21 cellular contexts compared by ENCODE assay signal in genomic region chr6:42304313-42304712, GRCh38.
DNase-seq lines count a peak whose midpoint lies in the region; ATAC-seq and TF ChIP-seq lines count a peak whose summit lies in the region.
"Had no signal": no experiment of that assay in that cellular context is flagged by ENCODE, and none has a peak within 500 bp of the region (broad histone marks: within the 10 kb centered on the region; RNA-seq: fewer than 3 reads in every experiment).

No MANE protein-coding gene starts in this region.

- POLR2A ChIA-PET in activated CD4-positive, alpha-beta memory T cell treated with anti-CD3 and anti-CD28 coated beads, Interleukin-2, amount 10 ng/mL, durations not matched to agents 7 days and 5 days (lab: Charles Lee): no interaction called here

- peak overlapping the region; percentile 9 for H3K9ac ChIP-seq in iPS-15b (ENCODE audit: low read depth, low read length)

- ATAC-seq in stimulated activated effector memory CD8-positive, alpha-beta T cell treated with anti-CD3 and anti-CD28 coated beads, Interleukin-12 subunit alpha, Interleukin-12 subunit beta, amount 100 ng/mL, for 72 hours: no peak
- ATAC-seq: activated T-cell treated with anti-CD3 and anti-CD28 coated beads, Interleukin-2, amount 50 U/mL, for 72 hours; gastroesophageal sphincter; left ventricle myocardium superior; pancreas had no signal

- H3K27ac Mint-ChIP-seq in stimulated activated effector memory CD8-positive, alpha-beta T cell treated with anti-CD3 and anti-CD28 coated beads, Interleukin-12 subunit alpha, Interleukin-12 subunit beta, amount 100 ng/mL, for 72 hours: peak overlapping the region; percentile 32
- no peak overlapping the region for H3K27ac Mint-ChIP-seq in activated CD4-positive, alpha-beta memory T cell treated with anti-CD3 and anti-CD28 coated beads, Interleukin-2, amount 10 ng/mL, durations not matched to agents 7 days and 5 days
- H3K27ac Mint-ChIP-seq: activated T-cell treated with anti-CD3 and anti-CD28 coated beads, Interleukin-2, amount 50 U/mL, for 72 hours; B cell had no signal

- H3K27me3 ChIP-seq in SJCRH30 (no peaks in the 10 kb centered on the region), iPS-15b (ENCODE audit: control insufficient read depth, insufficient read depth, low read length) (no peaks in the 10 kb centered on the region), vagina (no peaks in the 10 kb centered on the region), adrenal gland (no peaks in the 10 kb centered on the region)
- H3K27me3 ChIP-seq: gastroesophageal sphincter, pancreas, SJSA1 had no signal

- peaks cover 40% of the 10 kb centered on the region for H3K4me1 Mint-ChIP-seq in stimulated activated effector memory CD8-positive, alpha-beta T cell treated with anti-CD3 and anti-CD28 coated beads, Interleukin-12 subunit alpha, Interleukin-12 subunit beta, amount 100 ng/mL, for 72 hours
- no peaks in the 10 kb centered on the region for H3K4me1 Mint-ChIP-seq in activated CD4-positive, alpha-beta memory T cell treated with anti-CD3 and anti-CD28 coated beads, Interleukin-2, amount 10 ng/mL, durations not matched to agents 7 days and 5 days
- H3K4me1 Mint-ChIP-seq: B cell had no signal

- H3K4me3 Mint-ChIP-seq in stimulated activated effector memory CD8-positive, alpha-beta T cell treated with anti-CD3 and anti-CD28 coated beads, Interleukin-12 subunit alpha, Interleukin-12 subunit beta, amount 100 ng/mL, for 72 hours: no peak overlapping the region
- H3K4me3 Mint-ChIP-seq in activated CD4-positive, alpha-beta memory T cell treated with anti-CD3 and anti-CD28 coated beads, Interleukin-2, amount 10 ng/mL, durations not matched to agents 7 days and 5 days: no peak overlapping the region
- H3K4me3 Mint-ChIP-seq: activated T-cell treated with anti-CD3 and anti-CD28 coated beads, Interleukin-2, amount 50 U/mL, for 72 hours; B cell had no signal

- CTCF ChIA-PET in activated CD4-positive, alpha-beta memory T cell treated with anti-CD3 and anti-CD28 coated beads, Interleukin-2, amount 10 ng/mL, durations not matched to agents 7 days and 5 days (lab: Charles Lee): interaction anchor here (1.1 kb wide), 1 partner anchor 10 kb away, joined by 3 read pairs; no protein-coding TSS in a partner anchor

- H3K36me3 ChIP-seq in SJCRH30: no peaks in the 10 kb centered on the region
- no peaks in the 10 kb centered on the region for H3K36me3 ChIP-seq in iPS-15b (ENCODE audit: control insufficient read depth, insufficient read depth, low read length)
- H3K36me3 ChIP-seq in vagina: no peaks in the 10 kb centered on the region
- H3K36me3 ChIP-seq in adrenal gland (replicated peaks in 1 of 2): peaks cover 0 to 9% of the 10 kb centered on the region in 2 donors
- H3K36me3 ChIP-seq: pancreas had no signal

- no peak for TF ChIP-seq POLR2A in vagina (IDR thresholded peaks at IDR 0.05)
- no peak for TF ChIP-seq POLR2A in adrenal gland (IDR thresholded peaks at IDR 0.05)

- DNase-seq in DMS 273 (lab: John Stamatoyannopoulos, UW; ENCODE audit: unreplicated experiment): peak; percentile 19
- DNase-seq in DMS 273 treated with DMSO at 0.1 percent for 48 hours (lab: John Stamatoyannopoulos, UW): no peak
- DNase-seq in SJCRH30: peak; percentile 60 to 70
- no peak for DNase-seq in stimulated activated effector memory CD8-positive, alpha-beta T cell treated with anti-CD3 and anti-CD28 coated beads, Interleukin-12 subunit alpha, Interleukin-12 subunit beta, amount 100 ng/mL, for 72 hours (ENCODE audit: low spot score in 2 of 2)
- DNase-seq in activated CD4-positive, alpha-beta memory T cell treated with anti-CD3 and anti-CD28 coated beads, Interleukin-2, amount 10 ng/mL, durations not matched to agents 7 days and 5 days: no peak
- DNase-seq in vagina (ENCODE audit: extremely low spot score in 2 of 2): no peak
- DNase-seq in adrenal gland: no peak
- DNase-seq: activated CD4-positive, CD25-positive, alpha-beta regulatory T cell; activated T-cell treated with anti-CD3 and anti-CD28 coated beads, Interleukin-2, amount 50 U/mL, for 72 hours; dermis blood vessel endothelial cell; left ventricle myocardium superior; NCI-H446; pancreas; stimulated activated CD8-positive, alpha-beta memory T cell treated with anti-CD3 and anti-CD28 coated beads, Interleukin-4, amount 100 ng/mL, for 48 hours; T-helper 2 cell had no signal

- H3K27ac ChIP-seq in SJCRH30: no peak overlapping the region
- no peak overlapping the region for H3K27ac ChIP-seq in vagina
- H3K27ac ChIP-seq in adrenal gland: peak overlapping the region in 2 of 5 donors; percentile 42 to 58
- H3K27ac ChIP-seq: 22Rv1, gastroesophageal sphincter, pancreas, SJSA1, skin epidermis had no signal

- no peaks in the 10 kb centered on the region for H3K9me3 Mint-ChIP-seq in stimulated activated effector memory CD8-positive, alpha-beta T cell treated with anti-CD3 and anti-CD28 coated beads, Interleukin-12 subunit alpha, Interleukin-12 subunit beta, amount 100 ng/mL, for 72 hours
- H3K9me3 Mint-ChIP-seq in activated CD4-positive, alpha-beta memory T cell treated with anti-CD3 and anti-CD28 coated beads, Interleukin-2, amount 10 ng/mL, durations not matched to agents 7 days and 5 days: no peaks in the 10 kb centered on the region
- H3K9me3 Mint-ChIP-seq: activated T-cell treated with anti-CD3 and anti-CD28 coated beads, Interleukin-2, amount 50 U/mL, for 72 hours had no signal

- intact Hi-C loops in vagina (cut with DNase I) (no loop called here), adrenal gland (cut with DNase I) (no loop called here)

- H3K4me3 ChIP-seq in SJCRH30: no peak overlapping the region
- no peak overlapping the region for H3K4me3 ChIP-seq in iPS-15b (ENCODE audit: low read depth, low read length)
- no peak overlapping the region for H3K4me3 ChIP-seq in vagina
- no peak overlapping the region for H3K4me3 ChIP-seq in adrenal gland
- H3K4me3 ChIP-seq: gastroesophageal sphincter, pancreas, SJSA1, skin epidermis had no signal

- TF ChIP-seq CTCF in vagina (IDR thresholded peaks at IDR 0.05) (no peak), adrenal gland (IDR thresholded peaks at IDR 0.05) (no peak)

- 17 to 36% (median 26%) methylated on average over 2 to 4 of the region's 4 CpGs; no CpG with 5 or more reads in 1 of the 4 donors for WGBS in adrenal gland, 4 donors

- no peaks in the 10 kb centered on the region for H3K27me3 Mint-ChIP-seq in activated CD4-positive, alpha-beta memory T cell treated with anti-CD3 and anti-CD28 coated beads, Interleukin-2, amount 10 ng/mL, durations not matched to agents 7 days and 5 days
- H3K27me3 Mint-ChIP-seq: B cell had no signal

- H3K4me1 ChIP-seq in SJCRH30 (peaks cover 2% of the 10 kb centered on the region; the same call in 1 of the 2 replicates), iPS-15b (ENCODE audit: control insufficient read depth, insufficient read depth, low read length) (peaks cover 16% of the 10 kb centered on the region), vagina (peaks cover 31% of the 10 kb centered on the region), adrenal gland (replicated peaks in 1 of 2) (peaks cover 14 to 18% of the 10 kb centered on the region in 2 donors)
- H3K4me1 ChIP-seq: SJSA1 had no signal

- H3K36me3 Mint-ChIP-seq in stimulated activated effector memory CD8-positive, alpha-beta T cell treated with anti-CD3 and anti-CD28 coated beads, Interleukin-12 subunit alpha, Interleukin-12 subunit beta, amount 100 ng/mL, for 72 hours: peaks cover 15% of the 10 kb centered on the region
- H3K36me3 Mint-ChIP-seq in activated CD4-positive, alpha-beta memory T cell treated with anti-CD3 and anti-CD28 coated beads, Interleukin-2, amount 10 ng/mL, durations not matched to agents 7 days and 5 days (ENCODE audit: low read depth): peaks cover 17% of the 10 kb centered on the region

- no peaks in the 10 kb centered on the region for H3K9me3 ChIP-seq in SJCRH30 (replicated peaks)
- no peaks in the 10 kb centered on the region for H3K9me3 ChIP-seq in iPS-15b (ENCODE audit: control insufficient read depth, insufficient read depth, low read length)
- no peaks in the 10 kb centered on the region for H3K9me3 ChIP-seq in vagina
- no peaks in the 10 kb centered on the region for H3K9me3 ChIP-seq in adrenal gland (replicated peaks in 1 of 3)
- H3K9me3 ChIP-seq: gastroesophageal sphincter, pancreas, SJSA1 had no signal

Comparison
In these comparisons a context has a peak if more than half of its experiments do, and no peak if none do; other contexts are left out.
1. DNase-seq: peak in DMS 273 (single experiment) and SJCRH30 (2 of 2); none in DMS 273 treated with DMSO at 0.1 percent for 48 hours (single experiment), stimulated activated effector memory CD8-positive, alpha-beta T cell treated with anti-CD3 and anti-CD28 coated beads, Interleukin-12 subunit alpha, Interleukin-12 subunit beta, amount 100 ng/mL, for 72 hours (0 of 2), activated CD4-positive, alpha-beta memory T cell treated with anti-CD3 and anti-CD28 coated beads, Interleukin-2, amount 10 ng/mL, durations not matched to agents 7 days and 5 days (single experiment), vagina (0 of 2) and adrenal gland (0 of 7).